Comparison of ENCODE assay signal across 11 cellular contexts in genomic region chr6:87210979-87211378, GRCh38. TPM values are rescaled to one million over a fixed set of nuclear protein-coding genes. Genes with fewer than 3 reads are reported as not detected.
A peak's percentile ranks its signal among the peaks of the same experiment; 100 is the strongest.
DNase-seq lines count a peak whose midpoint lies in the region; ATAC-seq and TF ChIP-seq lines count a peak whose summit lies in the region.
"Had no signal": no experiment of that assay in that cellular context is flagged by ENCODE, and none has a peak within 500 bp of the region (broad histone marks: within the 10 kb centered on the region; RNA-seq: fewer than 3 reads in every experiment).

No MANE protein-coding gene starts in this region.

- ATAC-seq in GM18502 (IDR thresholded peaks at IDR 0.05; ENCODE audit: poor library complexity, unreplicated experiment) = peak; percentile 94
- peak; percentile 97 for ATAC-seq in GM19467 (IDR thresholded peaks at IDR 0.05; ENCODE audit: unreplicated experiment)
- ATAC-seq in HG03097 (IDR thresholded peaks at IDR 0.05; ENCODE audit: low FRiP score, unreplicated experiment) = peak; percentile 96
- ATAC-seq in activated naive CD4-positive, alpha-beta T cell treated with anti-CD3 and anti-CD28 coated beads, Interleukin-2, amount 50 U/mL, for 72 hours = peak; percentile 99 to 100
- ATAC-seq: K562 had no signal

- H3K18ac ChIP-seq in neuronal stem cell (ENCODE audit: low read length) (no peak overlapping the region), mesenchymal stem cell (ENCODE audit: low read depth in 1 of 2, low read length in 2 of 2) (no peak overlapping the region)

- H2BK5ac ChIP-seq in neuronal stem cell (ENCODE audit: low read length) = no peak overlapping the region
- H2BK5ac ChIP-seq in mesenchymal stem cell (ENCODE audit: low read depth, low read length, poor library complexity, severe bottlenecking) = no peak overlapping the region

- peaks cover 24 to 53% (median 44%) of the 10 kb centered on the region in 4 donors for H3K4me1 ChIP-seq in esophagus muscularis mucosa
- H3K4me1 ChIP-seq in neuronal stem cell (ENCODE audit: control insufficient read depth in 2 of 2, insufficient read depth in 1 of 2, low read depth in 1 of 2, low read length in 2 of 2) = peaks cover 0 to 9% of the 10 kb centered on the region in 2 donors
- peaks cover 3% of the 10 kb centered on the region for H3K4me1 ChIP-seq in mesenchymal stem cell (ENCODE audit: control insufficient read depth, insufficient read depth, low read depth, low read length)

- no peak overlapping the region for H3K27ac ChIP-seq in esophagus muscularis mucosa (replicated peaks in 1 of 4)
- H3K27ac ChIP-seq in neuronal stem cell (replicated peaks; ENCODE audit: low read length) = no peak overlapping the region
- H3K27ac ChIP-seq in mesenchymal stem cell (ENCODE audit: low read length, poor library complexity, severe bottlenecking) = no peak overlapping the region
- H3K27ac ChIP-seq: RWPE1 had no signal

- DNase-seq in activated naive CD4-positive, alpha-beta T cell treated with anti-CD3 and anti-CD28 coated beads, Interleukin-2, amount 50 U/mL, for 72 hours (ENCODE audit: low spot score in 2 of 2) = peak in 1 of 2 donors; percentile 23
- DNase-seq in esophagus muscularis mucosa (ENCODE audit: extremely low spot score) (no peak), type B pancreatic cell (ENCODE audit: extremely low spot score, unreplicated experiment) (no peak), neuronal stem cell (ENCODE audit: low spot score) (no peak), mesenchymal stem cell (no peak)
- DNase-seq: naive B cell had no signal

- peaks cover 0 to 19% of the 10 kb centered on the region in 2 donors for H3K36me3 Mint-ChIP-seq in activated naive CD4-positive, alpha-beta T cell treated with anti-CD3 and anti-CD28 coated beads, Interleukin-2, amount 50 U/mL, for 72 hours
- H3K36me3 Mint-ChIP-seq in type B pancreatic cell = no peaks in the 10 kb centered on the region
- H3K36me3 Mint-ChIP-seq: naive B cell had no signal

- H3K9me3 Mint-ChIP-seq in activated naive CD4-positive, alpha-beta T cell treated with anti-CD3 and anti-CD28 coated beads, Interleukin-2, amount 50 U/mL, for 72 hours = no peaks in the 10 kb centered on the region
- no peaks in the 10 kb centered on the region for H3K9me3 Mint-ChIP-seq in type B pancreatic cell
- H3K9me3 Mint-ChIP-seq: naive B cell had no signal

- H3K9me3 ChIP-seq in esophagus muscularis mucosa = no peaks in the 10 kb centered on the region
- H3K9me3 ChIP-seq in neuronal stem cell (replicated peaks in 1 of 2; ENCODE audit: control insufficient read depth in 2 of 2, insufficient read depth in 1 of 2, low read depth in 1 of 2, low read length in 2 of 2) = no peaks in the 10 kb centered on the region
- no peaks in the 10 kb centered on the region for H3K9me3 ChIP-seq in mesenchymal stem cell (ENCODE audit: control insufficient read depth, low read length)

- H3K36me3 ChIP-seq in esophagus muscularis mucosa (no peaks in the 10 kb centered on the region), neuronal stem cell (replicated peaks in 1 of 2; ENCODE audit: control insufficient read depth in 2 of 2, insufficient read depth in 2 of 2, low read length in 2 of 2) (peaks cover 0 to 32% of the 10 kb centered on the region in 2 donors), mesenchymal stem cell (ENCODE audit: control insufficient read depth in 1 of 2, insufficient read depth in 2 of 2, low read depth in 1 of 2, low read length in 2 of 2) (peaks cover 0 to 7% of the 10 kb centered on the region in 2 experiments)

- H2BK120ac ChIP-seq in neuronal stem cell (ENCODE audit: low read depth, low read length) (no peak overlapping the region), mesenchymal stem cell (ENCODE audit: low read depth, low read length) (no peak overlapping the region)

- H3K79me1 ChIP-seq in neuronal stem cell (ENCODE audit: low read depth, low read length) = no peaks in the 10 kb centered on the region
- H3K79me1 ChIP-seq in mesenchymal stem cell (replicated peaks; ENCODE audit: low read length, poor library complexity, severe bottlenecking) = peaks cover 11% of the 10 kb centered on the region

- H3K9ac ChIP-seq in neuronal stem cell (ENCODE audit: low read depth, low read length, poor library complexity) (no peak overlapping the region), mesenchymal stem cell (ENCODE audit: low read length) (no peak overlapping the region)

- no peak overlapping the region for H3K4ac ChIP-seq in neuronal stem cell (ENCODE audit: low read length)
- no peak overlapping the region for H3K4ac ChIP-seq in mesenchymal stem cell (ENCODE audit: low read depth in 1 of 2, low read length in 2 of 2)

- no peak overlapping the region for H2BK15ac ChIP-seq in neuronal stem cell (ENCODE audit: low read length)
- H2BK15ac ChIP-seq in mesenchymal stem cell (ENCODE audit: low read depth, poor library complexity, severe bottlenecking) = no peak overlapping the region

- peaks cover 18% of the 10 kb centered on the region for H3K4me1 Mint-ChIP-seq in type B pancreatic cell (ENCODE audit: unreplicated experiment)

- 50% methylated on average over 1 of the region's 1 CpG for WGBS in esophagus muscularis mucosa
- no CpG with 5 or more reads among the region's 1 CpG for WGBS in neuronal stem cell (ENCODE audit: extremely low coverage in 2 of 2, insufficient read length in 2 of 2, insufficient replicate concordance in 1 of 2), 2 donors
- no CpG with 5 or more reads among the region's 1 CpG for WGBS in mesenchymal stem cell

- H2AFZ ChIP-seq in neuronal stem cell (ENCODE audit: low read length) (no peak overlapping the region), mesenchymal stem cell (ENCODE audit: low read depth, low read length) (no peak overlapping the region)

- H4K8ac ChIP-seq in neuronal stem cell (ENCODE audit: low read depth, low read length) (no peak overlapping the region), mesenchymal stem cell (ENCODE audit: low read length) (no peak overlapping the region)

- H3K4me3 ChIP-seq in esophagus muscularis mucosa = no peak overlapping the region
- H3K4me3 ChIP-seq in neuronal stem cell (ENCODE audit: low read length in 2 of 2) = no peak overlapping the region
- H3K4me3 ChIP-seq in mesenchymal stem cell (ENCODE audit: insufficient read depth in 1 of 2, low read depth in 1 of 2, low read length in 2 of 2) = no peak overlapping the region
- H3K4me3 ChIP-seq: K562 had no signal

- no peak for TF ChIP-seq CTCF in esophagus muscularis mucosa (IDR thresholded peaks at IDR 0.05)
- TF ChIP-seq CTCF in type B pancreatic cell (conservative IDR thresholded peaks at IDR 0.05) = no peak

- H3K4me3 Mint-ChIP-seq in type B pancreatic cell = no peak overlapping the region

- TF ChIP-seq POLR2A in esophagus muscularis mucosa (IDR thresholded peaks at IDR 0.05; ENCODE audit: low read depth) = no peak

- TF ChIP-seq EP300 in esophagus muscularis mucosa (IDR thresholded peaks at IDR 0.05) = no peak

- H3K4me2 ChIP-seq in neuronal stem cell (ENCODE audit: insufficient read depth, low read length, poor library complexity, severe bottlenecking) (no peak overlapping the region), mesenchymal stem cell (ENCODE audit: low read length, poor library complexity, severe bottlenecking) (no peak overlapping the region)

- H3K27me3 ChIP-seq in esophagus muscularis mucosa = no peaks in the 10 kb centered on the region
- H3K27me3 ChIP-seq in neuronal stem cell (ENCODE audit: control insufficient read depth in 3 of 3, insufficient read depth in 3 of 3, low read depth in 1 of 3, low read length in 3 of 3) = no peaks in the 10 kb centered on the region
- H3K27me3 ChIP-seq in mesenchymal stem cell (ENCODE audit: control insufficient read depth in 1 of 2, insufficient read depth in 1 of 2, low read length in 2 of 2) = no peaks in the 10 kb centered on the region

- H3K23ac ChIP-seq in neuronal stem cell (ENCODE audit: low read depth, low read length, poor library complexity) (no peak overlapping the region), mesenchymal stem cell (ENCODE audit: low read length in 2 of 2) (no peak overlapping the region)

- no peak overlapping the region for H2BK12ac ChIP-seq in neuronal stem cell (ENCODE audit: low read length)
- H2BK12ac ChIP-seq in mesenchymal stem cell (ENCODE audit: low read length in 2 of 2) = no peak overlapping the region

- H3K14ac ChIP-seq in neuronal stem cell (ENCODE audit: low read length) (no peak overlapping the region), mesenchymal stem cell (ENCODE audit: low read length in 2 of 2) (no peak overlapping the region)

- peak overlapping the region in 1 of 2 donors; percentile 22 for H3K27ac Mint-ChIP-seq in activated naive CD4-positive, alpha-beta T cell treated with anti-CD3 and anti-CD28 coated beads, Interleukin-2, amount 50 U/mL, for 72 hours
- H3K27ac Mint-ChIP-seq in type B pancreatic cell = no peak overlapping the region

- H4K91ac ChIP-seq in neuronal stem cell (ENCODE audit: low read depth, low read length, poor library complexity) (no peak overlapping the region), mesenchymal stem cell (ENCODE audit: low read length) (no peak overlapping the region)

- H2AK5ac ChIP-seq in neuronal stem cell (ENCODE audit: low read depth, low read length) (no peak overlapping the region), mesenchymal stem cell (ENCODE audit: low read length, severe bottlenecking) (no peak overlapping the region)

- intact Hi-C loops in esophagus muscularis mucosa (cut with DNase I) = no loop called here

- no peaks in the 10 kb centered on the region for H3K27me3 Mint-ChIP-seq in type B pancreatic cell
- H3K27me3 Mint-ChIP-seq: naive B cell had no signal

RNA-seq across cellular contexts. Expression of gene ZNF292, which starts 55.6 kb away (rescaled TPM):
- 10 to 100 TPM; 57.0 to 100.0 TPM for total RNA-seq in activated naive CD4-positive, alpha-beta T cell treated with anti-CD3 and anti-CD28 coated beads, Interleukin-2, amount 50 U/mL, for 72 hours
- total RNA-seq in esophagus muscularis mucosa (10 to 100 TPM; 28.3 to 44.9 (median 32.2) TPM), type B pancreatic cell (ENCODE audit: low replicate concordance) (40.2 and 61.1 TPM in 2 replicates)
- 25.0 TPM for polyA plus RNA-seq in neuronal stem cell (2013, experiment 1 of 2)
- 27.0 TPM for polyA plus RNA-seq in neuronal stem cell (2013, experiment 2 of 2)
- 13.3 TPM for polyA plus RNA-seq in mesenchymal stem cell (2013, experiment 1 of 2)
- 13.7 TPM for polyA plus RNA-seq in mesenchymal stem cell (2013, experiment 2 of 2)
